ENCODE assay signal across 2 cellular contexts in the genomic region with DNA sequence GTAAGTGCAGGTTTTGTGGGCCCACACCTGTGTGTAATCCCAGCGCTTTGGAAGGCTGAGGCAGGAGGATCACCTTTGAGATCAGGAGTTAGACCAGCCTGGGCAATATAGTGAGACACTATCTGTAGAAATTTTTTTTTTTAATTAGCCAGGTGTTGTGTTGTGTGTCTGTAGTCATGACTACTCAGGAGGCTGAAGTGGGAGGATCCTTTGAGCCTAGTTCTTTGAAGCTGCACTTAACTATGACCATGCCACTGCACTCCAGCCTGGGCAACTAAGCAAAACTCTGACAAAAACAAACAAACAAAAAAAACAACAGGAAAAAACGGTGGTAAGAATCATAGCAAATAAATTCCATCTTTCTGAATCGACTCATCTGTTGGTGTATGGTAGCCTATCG.
TF ChIP-seq lines count a peak whose summit lies in the region.

No MANE protein-coding gene starts in this region.

TF ChIP-seq in GM23338, 12 proteins besides CTCF, POLR2A, EP300 and RAD21 (continued from another document):
- TF ChIP-seq, protein P1, sequence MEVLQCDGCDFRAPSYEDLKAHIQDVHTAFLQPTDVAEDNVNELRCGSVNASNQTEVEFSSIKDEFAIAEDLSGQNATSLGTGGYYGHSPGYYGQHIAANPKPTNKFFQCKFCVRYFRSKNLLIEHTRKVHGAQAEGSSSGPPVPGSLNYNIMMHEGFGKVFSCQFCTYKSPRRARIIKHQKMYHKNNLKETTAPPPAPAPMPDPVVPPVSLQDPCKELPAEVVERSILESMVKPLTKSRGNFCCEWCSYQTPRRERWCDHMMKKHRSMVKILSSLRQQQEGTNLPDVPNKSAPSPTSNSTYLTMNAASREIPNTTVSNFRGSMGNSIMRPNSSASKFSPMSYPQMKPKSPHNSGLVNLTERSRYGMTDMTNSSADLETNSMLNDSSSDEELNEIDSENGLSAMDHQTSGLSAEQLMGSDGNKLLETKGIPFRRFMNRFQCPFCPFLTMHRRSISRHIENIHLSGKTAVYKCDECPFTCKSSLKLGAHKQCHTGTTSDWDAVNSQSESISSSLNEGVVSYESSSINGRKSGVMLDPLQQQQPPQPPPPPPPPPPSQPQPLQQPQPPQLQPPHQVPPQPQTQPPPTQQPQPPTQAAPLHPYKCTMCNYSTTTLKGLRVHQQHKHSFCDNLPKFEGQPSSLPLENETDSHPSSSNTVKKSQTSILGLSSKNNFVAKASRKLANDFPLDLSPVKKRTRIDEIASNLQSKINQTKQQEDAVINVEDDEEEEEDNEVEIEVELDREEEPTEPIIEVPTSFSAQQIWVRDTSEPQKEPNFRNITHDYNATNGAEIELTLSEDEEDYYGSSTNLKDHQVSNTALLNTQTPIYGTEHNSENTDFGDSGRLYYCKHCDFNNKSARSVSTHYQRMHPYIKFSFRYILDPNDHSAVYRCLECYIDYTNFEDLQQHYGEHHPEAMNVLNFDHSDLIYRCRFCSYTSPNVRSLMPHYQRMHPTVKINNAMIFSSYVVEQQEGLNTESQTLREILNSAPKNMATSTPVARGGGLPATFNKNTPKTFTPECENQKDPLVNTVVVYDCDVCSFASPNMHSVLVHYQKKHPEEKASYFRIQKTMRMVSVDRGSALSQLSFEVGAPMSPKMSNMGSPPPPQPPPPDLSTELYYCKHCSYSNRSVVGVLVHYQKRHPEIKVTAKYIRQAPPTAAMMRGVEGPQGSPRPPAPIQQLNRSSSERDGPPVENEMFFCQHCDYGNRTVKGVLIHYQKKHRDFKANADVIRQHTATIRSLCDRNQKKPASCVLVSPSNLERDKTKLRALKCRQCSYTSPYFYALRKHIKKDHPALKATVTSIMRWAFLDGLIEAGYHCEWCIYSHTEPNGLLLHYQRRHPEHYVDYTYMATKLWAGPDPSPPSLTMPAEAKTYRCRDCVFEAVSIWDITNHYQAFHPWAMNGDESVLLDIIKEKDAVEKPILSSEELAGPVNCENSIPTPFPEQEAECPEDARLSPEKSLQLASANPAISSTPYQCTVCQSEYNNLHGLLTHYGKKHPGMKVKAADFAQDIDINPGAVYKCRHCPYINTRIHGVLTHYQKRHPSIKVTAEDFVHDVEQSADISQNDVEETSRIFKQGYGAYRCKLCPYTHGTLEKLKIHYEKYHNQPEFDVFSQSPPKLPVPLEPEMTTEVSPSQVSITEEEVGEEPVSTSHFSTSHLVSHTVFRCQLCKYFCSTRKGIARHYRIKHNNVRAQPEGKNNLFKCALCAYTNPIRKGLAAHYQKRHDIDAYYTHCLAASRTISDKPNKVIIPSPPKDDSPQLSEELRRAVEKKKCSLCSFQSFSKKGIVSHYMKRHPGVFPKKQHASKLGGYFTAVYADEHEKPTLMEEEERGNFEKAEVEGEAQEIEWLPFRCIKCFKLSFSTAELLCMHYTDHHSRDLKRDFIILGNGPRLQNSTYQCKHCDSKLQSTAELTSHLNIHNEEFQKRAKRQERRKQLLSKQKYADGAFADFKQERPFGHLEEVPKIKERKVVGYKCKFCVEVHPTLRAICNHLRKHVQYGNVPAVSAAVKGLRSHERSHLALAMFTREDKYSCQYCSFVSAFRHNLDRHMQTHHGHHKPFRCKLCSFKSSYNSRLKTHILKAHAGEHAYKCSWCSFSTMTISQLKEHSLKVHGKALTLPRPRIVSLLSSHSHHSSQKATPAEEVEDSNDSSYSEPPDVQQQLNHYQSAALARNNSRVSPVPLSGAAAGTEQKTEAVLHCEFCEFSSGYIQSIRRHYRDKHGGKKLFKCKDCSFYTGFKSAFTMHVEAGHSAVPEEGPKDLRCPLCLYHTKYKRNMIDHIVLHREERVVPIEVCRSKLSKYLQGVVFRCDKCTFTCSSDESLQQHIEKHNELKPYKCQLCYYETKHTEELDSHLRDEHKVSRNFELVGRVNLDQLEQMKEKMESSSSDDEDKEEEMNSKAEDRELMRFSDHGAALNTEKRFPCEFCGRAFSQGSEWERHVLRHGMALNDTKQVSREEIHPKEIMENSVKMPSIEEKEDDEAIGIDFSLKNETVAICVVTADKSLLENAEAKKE (CRISPR knock-in tag; IDR thresholded peaks at IDR 0.05): no peak
- TF ChIP-seq JUNB (IDR thresholded peaks at IDR 0.05; ENCODE audit: unreplicated experiment) (no peak), EZH2 (IDR thresholded peaks at IDR 0.05; ENCODE audit: low read depth, unreplicated experiment) (no peak), STAT1 (IDR thresholded peaks at IDR 0.05; ENCODE audit: unreplicated experiment) (no peak)
- TF ChIP-seq, protein P2, sequence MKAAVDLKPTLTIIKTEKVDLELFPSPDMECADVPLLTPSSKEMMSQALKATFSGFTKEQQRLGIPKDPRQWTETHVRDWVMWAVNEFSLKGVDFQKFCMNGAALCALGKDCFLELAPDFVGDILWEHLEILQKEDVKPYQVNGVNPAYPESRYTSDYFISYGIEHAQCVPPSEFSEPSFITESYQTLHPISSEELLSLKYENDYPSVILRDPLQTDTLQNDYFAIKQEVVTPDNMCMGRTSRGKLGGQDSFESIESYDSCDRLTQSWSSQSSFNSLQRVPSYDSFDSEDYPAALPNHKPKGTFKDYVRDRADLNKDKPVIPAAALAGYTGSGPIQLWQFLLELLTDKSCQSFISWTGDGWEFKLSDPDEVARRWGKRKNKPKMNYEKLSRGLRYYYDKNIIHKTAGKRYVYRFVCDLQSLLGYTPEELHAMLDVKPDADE (IDR thresholded peaks at IDR 0.05): no peak
- TF ChIP-seq, protein P3, sequence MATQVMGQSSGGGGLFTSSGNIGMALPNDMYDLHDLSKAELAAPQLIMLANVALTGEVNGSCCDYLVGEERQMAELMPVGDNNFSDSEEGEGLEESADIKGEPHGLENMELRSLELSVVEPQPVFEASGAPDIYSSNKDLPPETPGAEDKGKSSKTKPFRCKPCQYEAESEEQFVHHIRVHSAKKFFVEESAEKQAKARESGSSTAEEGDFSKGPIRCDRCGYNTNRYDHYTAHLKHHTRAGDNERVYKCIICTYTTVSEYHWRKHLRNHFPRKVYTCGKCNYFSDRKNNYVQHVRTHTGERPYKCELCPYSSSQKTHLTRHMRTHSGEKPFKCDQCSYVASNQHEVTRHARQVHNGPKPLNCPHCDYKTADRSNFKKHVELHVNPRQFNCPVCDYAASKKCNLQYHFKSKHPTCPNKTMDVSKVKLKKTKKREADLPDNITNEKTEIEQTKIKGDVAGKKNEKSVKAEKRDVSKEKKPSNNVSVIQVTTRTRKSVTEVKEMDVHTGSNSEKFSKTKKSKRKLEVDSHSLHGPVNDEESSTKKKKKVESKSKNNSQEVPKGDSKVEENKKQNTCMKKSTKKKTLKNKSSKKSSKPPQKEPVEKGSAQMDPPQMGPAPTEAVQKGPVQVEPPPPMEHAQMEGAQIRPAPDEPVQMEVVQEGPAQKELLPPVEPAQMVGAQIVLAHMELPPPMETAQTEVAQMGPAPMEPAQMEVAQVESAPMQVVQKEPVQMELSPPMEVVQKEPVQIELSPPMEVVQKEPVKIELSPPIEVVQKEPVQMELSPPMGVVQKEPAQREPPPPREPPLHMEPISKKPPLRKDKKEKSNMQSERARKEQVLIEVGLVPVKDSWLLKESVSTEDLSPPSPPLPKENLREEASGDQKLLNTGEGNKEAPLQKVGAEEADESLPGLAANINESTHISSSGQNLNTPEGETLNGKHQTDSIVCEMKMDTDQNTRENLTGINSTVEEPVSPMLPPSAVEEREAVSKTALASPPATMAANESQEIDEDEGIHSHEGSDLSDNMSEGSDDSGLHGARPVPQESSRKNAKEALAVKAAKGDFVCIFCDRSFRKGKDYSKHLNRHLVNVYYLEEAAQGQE (IDR thresholded peaks at IDR 0.05; ENCODE audit: unreplicated experiment): no peak

TF ChIP-seq in SK-N-SH, 30 proteins besides CTCF, POLR2A, EP300 and RAD21 (continued from another document):
- TF ChIP-seq, protein P4, sequence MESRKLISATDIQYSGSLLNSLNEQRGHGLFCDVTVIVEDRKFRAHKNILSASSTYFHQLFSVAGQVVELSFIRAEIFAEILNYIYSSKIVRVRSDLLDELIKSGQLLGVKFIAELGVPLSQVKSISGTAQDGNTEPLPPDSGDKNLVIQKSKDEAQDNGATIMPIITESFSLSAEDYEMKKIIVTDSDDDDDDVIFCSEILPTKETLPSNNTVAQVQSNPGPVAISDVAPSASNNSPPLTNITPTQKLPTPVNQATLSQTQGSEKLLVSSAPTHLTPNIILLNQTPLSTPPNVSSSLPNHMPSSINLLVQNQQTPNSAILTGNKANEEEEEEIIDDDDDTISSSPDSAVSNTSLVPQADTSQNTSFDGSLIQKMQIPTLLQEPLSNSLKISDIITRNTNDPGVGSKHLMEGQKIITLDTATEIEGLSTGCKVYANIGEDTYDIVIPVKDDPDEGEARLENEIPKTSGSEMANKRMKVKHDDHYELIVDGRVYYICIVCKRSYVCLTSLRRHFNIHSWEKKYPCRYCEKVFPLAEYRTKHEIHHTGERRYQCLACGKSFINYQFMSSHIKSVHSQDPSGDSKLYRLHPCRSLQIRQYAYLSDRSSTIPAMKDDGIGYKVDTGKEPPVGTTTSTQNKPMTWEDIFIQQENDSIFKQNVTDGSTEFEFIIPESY (IDR thresholded peaks at IDR 0.05; ENCODE audit: borderline replicate concordance, low read depth): no peak
TF ChIP-seq in SK-N-SH: peak in this region for 0.
